In the genomic region with DNA sequence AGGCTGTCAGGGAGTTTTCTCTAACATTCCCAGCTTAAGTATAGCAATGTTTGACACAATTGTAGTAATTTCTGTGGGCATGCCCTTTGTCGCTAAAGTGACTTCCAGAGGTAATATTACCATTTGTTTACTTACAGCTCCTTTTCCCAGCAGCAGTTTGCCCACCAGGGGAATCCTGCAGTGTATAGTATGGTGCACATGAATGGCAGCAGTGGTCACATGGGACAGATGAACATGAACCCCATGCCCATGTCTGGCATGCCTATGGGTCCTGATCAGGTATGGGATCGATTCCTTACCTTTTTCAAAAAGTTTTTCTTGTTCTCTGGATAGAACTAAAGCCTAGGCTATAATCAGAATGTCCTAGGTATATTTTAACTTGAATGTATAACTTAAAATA, we compare ENCODE assay signal across 1 cellular context.
TF ChIP-seq lines count a peak whose summit lies in the region.

No MANE protein-coding gene starts in this region.

TF ChIP-seq in A549, 52 proteins besides CTCF, POLR2A, EP300 and RAD21 (continued from another document):
- TF ChIP-seq ESRRA (IDR thresholded peaks at IDR 0.05; ENCODE audit: borderline replicate concordance, low read length) = no peak
